In the genomic region with DNA sequence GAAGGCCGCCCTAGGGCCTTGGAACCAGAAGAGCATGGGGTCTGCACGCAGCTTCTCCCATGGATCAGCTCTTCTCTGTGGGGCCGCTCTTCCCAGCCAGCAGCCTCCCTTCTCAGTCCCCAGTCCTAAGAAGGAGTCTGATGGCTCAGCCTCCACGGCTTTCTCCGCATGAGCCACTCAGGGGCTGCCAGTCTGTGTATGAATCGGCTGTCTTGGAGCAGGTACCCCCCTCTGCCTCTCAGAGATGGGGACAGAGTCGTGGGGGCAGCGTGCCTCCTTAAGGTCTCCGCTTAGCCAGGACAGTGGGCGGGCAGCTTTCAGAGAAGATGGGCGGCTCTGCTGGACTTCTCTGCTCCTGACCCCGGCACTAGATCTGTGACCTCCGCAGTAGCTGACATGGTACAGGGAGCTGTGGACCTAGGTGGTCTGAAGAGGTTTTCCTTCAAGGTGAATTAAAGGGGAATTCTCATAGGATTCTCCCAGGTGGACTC, we compare ENCODE assay signal across 10 cellular contexts. TPM values are rescaled to one million over a fixed set of nuclear protein-coding genes. Genes with fewer than 3 reads are reported as not detected.
DNase-seq lines count a peak whose midpoint lies in the region; ATAC-seq and TF ChIP-seq lines count a peak whose summit lies in the region.
"Had no signal": no experiment of that assay in that cellular context is flagged by ENCODE, and none has a peak within 500 bp of the region (broad histone marks: within the 10 kb centered on the region; RNA-seq: fewer than 3 reads in every experiment).

No MANE protein-coding gene starts in this region.

- H3K36me3 Mint-ChIP-seq in activated CD4-positive, alpha-beta T cell treated with anti-CD3 and anti-CD28 coated beads for 36 hours (ENCODE audit: low read depth), result peaks cover 48% of the 10 kb centered on the region
- peaks cover 22% of the 10 kb centered on the region for H3K36me3 Mint-ChIP-seq in activated naive CD8-positive, alpha-beta T cell
- H3K36me3 Mint-ChIP-seq in stimulated activated memory B cell treated with anti-CD40 and anti-IgM and Interleukin-4, amounts not matched to agents 10 μg/mL and 1 μg/mL and 100 μg/mL, for 72 hours, result peaks cover 77% of the 10 kb centered on the region
- H3K36me3 Mint-ChIP-seq in type B pancreatic cell, result no peaks in the 10 kb centered on the region

- H3K4me3 Mint-ChIP-seq in activated CD4-positive, alpha-beta T cell treated with anti-CD3 and anti-CD28 coated beads for 36 hours, result peak overlapping the region; percentile 53
- peak overlapping the region; percentile 65 for H3K4me3 Mint-ChIP-seq in activated naive CD8-positive, alpha-beta T cell
- peak overlapping the region; percentile 74 for H3K4me3 Mint-ChIP-seq in stimulated activated memory B cell treated with anti-CD40 and anti-IgM and Interleukin-4, amounts not matched to agents 10 μg/mL and 1 μg/mL and 100 μg/mL, for 72 hours
- no peak overlapping the region for H3K4me3 Mint-ChIP-seq in type B pancreatic cell

- no peaks in the 10 kb centered on the region for H3K9me3 Mint-ChIP-seq in activated CD4-positive, alpha-beta T cell treated with anti-CD3 and anti-CD28 coated beads for 36 hours (ENCODE audit: low read depth)
- no peaks in the 10 kb centered on the region for H3K9me3 Mint-ChIP-seq in activated naive CD8-positive, alpha-beta T cell (ENCODE audit: low read depth)
- no peaks in the 10 kb centered on the region for H3K9me3 Mint-ChIP-seq in stimulated activated memory B cell treated with anti-CD40 and anti-IgM and Interleukin-4, amounts not matched to agents 10 μg/mL and 1 μg/mL and 100 μg/mL, for 72 hours
- H3K9me3 Mint-ChIP-seq in type B pancreatic cell, result no peaks in the 10 kb centered on the region

- POLR2A ChIA-PET in activated CD4-positive, alpha-beta T cell treated with anti-CD3 and anti-CD28 coated beads for 36 hours (lab: Charles Lee), result interaction anchor here (1.0 to 3.8 kb wide), 4 partner anchors 18 to 184 kb away, joined by 3 to 29 read pairs (median 5); a partner anchor contains a TSS

- TF ChIP-seq CTCF in type B pancreatic cell (conservative IDR thresholded peaks at IDR 0.05), result no peak

- H3K27ac Mint-ChIP-seq in activated CD4-positive, alpha-beta T cell treated with anti-CD3 and anti-CD28 coated beads for 36 hours, result peak overlapping the region; percentile 87
- H3K27ac Mint-ChIP-seq in activated naive CD8-positive, alpha-beta T cell, result peak overlapping the region; percentile 84
- H3K27ac Mint-ChIP-seq in stimulated activated memory B cell treated with anti-CD40 and anti-IgM and Interleukin-4, amounts not matched to agents 10 μg/mL and 1 μg/mL and 100 μg/mL, for 72 hours, result no peak overlapping the region
- no peak overlapping the region for H3K27ac Mint-ChIP-seq in type B pancreatic cell

- peak; percentile 3 for ATAC-seq in activated CD4-positive, alpha-beta T cell treated with anti-CD3 and anti-CD28 coated beads for 36 hours
- peak; percentile 2 for ATAC-seq in HG02970 (IDR thresholded peaks at IDR 0.05; ENCODE audit: low FRiP score, unreplicated experiment)
- peak; percentile 27 for ATAC-seq in stimulated activated memory B cell treated with anti-CD40 and anti-IgM and Interleukin-4, amounts not matched to agents 10 μg/mL and 1 μg/mL and 100 μg/mL, for 72 hours

- peaks cover 88% of the 10 kb centered on the region for H3K4me1 Mint-ChIP-seq in activated CD4-positive, alpha-beta T cell treated with anti-CD3 and anti-CD28 coated beads for 36 hours
- H3K4me1 Mint-ChIP-seq in activated naive CD8-positive, alpha-beta T cell (ENCODE audit: low read depth), result peaks cover 86% of the 10 kb centered on the region
- H3K4me1 Mint-ChIP-seq in stimulated activated memory B cell treated with anti-CD40 and anti-IgM and Interleukin-4, amounts not matched to agents 10 μg/mL and 1 μg/mL and 100 μg/mL, for 72 hours, result peaks cover 89% of the 10 kb centered on the region
- H3K4me1 Mint-ChIP-seq in type B pancreatic cell (ENCODE audit: unreplicated experiment), result no peaks in the 10 kb centered on the region

- no peaks in the 10 kb centered on the region for H3K27me3 Mint-ChIP-seq in activated CD4-positive, alpha-beta T cell treated with anti-CD3 and anti-CD28 coated beads for 36 hours
- no peaks in the 10 kb centered on the region for H3K27me3 Mint-ChIP-seq in activated naive CD8-positive, alpha-beta T cell
- no peaks in the 10 kb centered on the region for H3K27me3 Mint-ChIP-seq in stimulated activated memory B cell treated with anti-CD40 and anti-IgM and Interleukin-4, amounts not matched to agents 10 μg/mL and 1 μg/mL and 100 μg/mL, for 72 hours
- peaks cover 7% of the 10 kb centered on the region for H3K27me3 Mint-ChIP-seq in type B pancreatic cell

- CTCF ChIA-PET in activated CD4-positive, alpha-beta T cell treated with anti-CD3 and anti-CD28 coated beads for 36 hours (lab: Charles Lee), result interaction anchor here (0.6 to 3.3 kb wide), 11 partner anchors 11 to 169 kb away, joined by 3 to 22 read pairs (median 5); a partner anchor contains a TSS

- intact Hi-C loops in activated CD4-positive, alpha-beta T cell treated with anti-CD3 and anti-CD28 coated beads for 36 hours (cut with DNase I, micrococcal nuclease), result loop anchor here (1.0 to 10.0 kb wide), 12 partner anchors 14 to 1297 kb away; a partner anchor contains a TSS

- DNase-seq in activated CD4-positive, alpha-beta T cell treated with anti-CD3 and anti-CD28 coated beads for 36 hours, result peak; percentile 43
- no peak for DNase-seq in activated CD4-positive, alpha-beta T cell treated with anti-CD3 and anti-CD28 coated beads, Interleukin-2, amount 50 U/mL, for 1 hour
- DNase-seq in A172 (ENCODE audit: low spot score) (no peak), type B pancreatic cell (ENCODE audit: extremely low spot score, unreplicated experiment) (no peak), NCI-H1930 (lab: John Stamatoyannopoulos, UW) (no peak)
- DNase-seq: NCI-H2107 had no signal

RNA-seq across cellular contexts. Expression of a gene that starts 21.6 kb away (rescaled TPM):
- 10 to 100 TPM; 40.5 to 53.4 TPM for total RNA-seq in activated CD4-positive, alpha-beta T cell treated with anti-CD3 and anti-CD28 coated beads for 36 hours
- 0.84 and 0.86 TPM in 2 replicates for total RNA-seq in A172 (2014; rRNA removed; shearing (Covaris generic))
- 18.3 and 40.8 TPM in 2 replicates for total RNA-seq in type B pancreatic cell (ENCODE audit: low replicate concordance)

RNA-seq across cellular contexts. Expression of a gene that starts 49.3 kb away (rescaled TPM):
- total RNA-seq in activated CD4-positive, alpha-beta T cell treated with anti-CD3 and anti-CD28 coated beads for 36 hours, result not detected
- total RNA-seq in A172 (2014; rRNA removed; shearing (Covaris generic)), result not detected in 2 replicates
- 0.33 TPM in 1 of 2 replicates, not detected in the other for total RNA-seq in type B pancreatic cell (ENCODE audit: low replicate concordance)
- total RNA-seq: glomerular endothelial cell had no signal

Comparison
In these comparisons a context has a peak if more than half of its experiments do, and no peak if none do; other contexts are left out.
1. H3K27ac Mint-ChIP-seq: peak in activated CD4-positive, alpha-beta T cell treated with anti-CD3 and anti-CD28 coated beads for 36 hours (single experiment) and activated naive CD8-positive, alpha-beta T cell (single experiment); none in stimulated activated memory B cell treated with anti-CD40 and anti-IgM and Interleukin-4, amounts not matched to agents 10 μg/mL and 1 μg/mL and 100 μg/mL, for 72 hours (single experiment) and type B pancreatic cell (single experiment).
2. RNA of a gene that starts 21.6 kb away (total RNA-seq): 40.5 to 53.4 TPM in activated CD4-positive, alpha-beta T cell treated with anti-CD3 and anti-CD28 coated beads for 36 hours and 18.3 to 40.8 TPM in type B pancreatic cell; 0.84 to 0.86 TPM in A172; every median in the first group is over 10 times any median in the second.
3. Peak in every context shown above with its lines, with median percentiles within 50 percentile points of each other: ATAC-seq.